Comparison of ENCODE assay signal across 16 cellular contexts in genomic region chr10:36178616-36179015, GRCh38.
DNase-seq lines count a peak whose midpoint lies in the region; TF ChIP-seq lines count a peak whose summit lies in the region.
"Had no signal": no experiment of that assay in that cellular context is flagged by ENCODE, and none has a peak within 500 bp of the region (broad histone marks: within the 10 kb centered on the region; RNA-seq: fewer than 3 reads in every experiment).

No MANE protein-coding gene starts in this region.

- H3K36me3 ChIP-seq in neural progenitor cell (no peaks in the 10 kb centered on the region), PC-9 (ENCODE audit: low read depth) (no peaks in the 10 kb centered on the region)
- H3K36me3 ChIP-seq: BLaER1 had no signal

- H4K20me1 ChIP-seq in neural progenitor cell (ENCODE audit: low read depth) (no peaks in the 10 kb centered on the region), PC-9 (ENCODE audit: insufficient read depth) (no peaks in the 10 kb centered on the region)
- H4K20me1 ChIP-seq: BLaER1 had no signal

- no peaks in the 10 kb centered on the region for H3K9me3 ChIP-seq in neural progenitor cell (ENCODE audit: low read depth)
- H3K9me3 ChIP-seq in PC-9 (ENCODE audit: insufficient read depth, low read depth), result no peaks in the 10 kb centered on the region
- H3K9me3 ChIP-seq: BLaER1, Caco-2 had no signal

- peak overlapping the region; percentile 46 for H3K4me3 Mint-ChIP-seq in neural progenitor cell
- H3K4me3 Mint-ChIP-seq: B cell; CD4-positive, CD25-positive, alpha-beta regulatory T cell; CD8-positive, alpha-beta T cell had no signal

- intact Hi-C loops in PC-9 (cut with micrococcal nuclease; ENCODE audit: unreplicated experiment), result no loop called here

- CTCF ChIA-PET in PC-9 (lab: Charles Lee), result no interaction called here

- DNase-seq in RPMI7951 (ENCODE audit: low read depth), result peak; percentile 49
- DNase-seq in choroid plexus epithelial cell (ENCODE audit: low read depth), result peak; percentile 55
- DNase-seq in neural progenitor cell (ENCODE audit: low spot score), result no peak
- DNase-seq in HUDEP-2 (lab: John Stamatoyannopoulos, UW; ENCODE audit: unreplicated experiment in 76 of 76), result no peak
- no peak for DNase-seq in PC-9
- DNase-seq in stimulated activated CD4-positive, alpha-beta T cell treated with anti-CD3 and anti-CD28 coated beads, Interleukin-15, amount 100 ng/mL, for 24 hours, result no peak
- DNase-seq: Caco-2; CD4-positive, CD25-positive, alpha-beta regulatory T cell; CD8-positive, alpha-beta T cell; DMS153; DND-41; H7; HCEC 1CT had no signal

- no peaks in the 10 kb centered on the region for H3K27me3 ChIP-seq in neural progenitor cell
- H3K27me3 ChIP-seq in PC-9 (ENCODE audit: insufficient read depth, low read depth), result no peaks in the 10 kb centered on the region
- H3K27me3 ChIP-seq: BLaER1 had no signal

- H3K9ac ChIP-seq in neural progenitor cell, result no peak overlapping the region
- H3K9ac ChIP-seq: BLaER1 had no signal

- H3K9me2 ChIP-seq in PC-9 (ENCODE audit: insufficient read depth), result no peaks in the 10 kb centered on the region

- H3F3A ChIP-seq in neural progenitor cell (ENCODE audit: low read depth), result no peaks in the 10 kb centered on the region
- no peaks in the 10 kb centered on the region for H3F3A ChIP-seq in PC-9 (ENCODE audit: insufficient read depth, low read depth)

- no peak overlapping the region for H3K27ac Mint-ChIP-seq in neural progenitor cell
- H3K27ac Mint-ChIP-seq: B cell; CD4-positive, CD25-positive, alpha-beta regulatory T cell; CD8-positive, alpha-beta T cell had no signal

- H3K4me1 Mint-ChIP-seq in neural progenitor cell, result peaks cover 22% of the 10 kb centered on the region
- H3K4me1 Mint-ChIP-seq: B cell; CD4-positive, CD25-positive, alpha-beta regulatory T cell had no signal

- H3K27ac ChIP-seq in neural progenitor cell, result no peak overlapping the region
- no peak overlapping the region for H3K27ac ChIP-seq in PC-9
- H3K27ac ChIP-seq: BLaER1, C4-2B had no signal

- H3K4me1 ChIP-seq in neural progenitor cell (no peaks in the 10 kb centered on the region), PC-9 (replicated peaks; ENCODE audit: insufficient read depth) (no peaks in the 10 kb centered on the region)
- H3K4me1 ChIP-seq: BLaER1, Caco-2 had no signal

- POLR2A ChIA-PET in PC-9 (lab: Charles Lee; ENCODE audit: unreplicated experiment), result no interaction called here

- TF ChIP-seq CTCF in choroid plexus epithelial cell (conservative IDR thresholded peaks at IDR 0.05; ENCODE audit: low read depth, low read length) (no peak), neural progenitor cell (IDR thresholded peaks at IDR 0.05) (no peak), PC-9 (conservative IDR thresholded peaks at IDR 0.05) (no peak)

- H3K4me2 ChIP-seq in neural progenitor cell (no peak overlapping the region), PC-9 (no peak overlapping the region)
- H3K4me2 ChIP-seq: BLaER1 had no signal

- no peak overlapping the region for H3K4me3 ChIP-seq in choroid plexus epithelial cell (ENCODE audit: low read depth, low read length)
- H3K4me3 ChIP-seq in neural progenitor cell, result no peak overlapping the region
- H3K4me3 ChIP-seq in PC-9, result no peak overlapping the region
- H3K4me3 ChIP-seq: BLaER1 had no signal

- H2AFZ ChIP-seq in neural progenitor cell (replicated peaks) (no peak overlapping the region), PC-9 (no peak overlapping the region)

- H3K9me3 Mint-ChIP-seq in neural progenitor cell, result no peaks in the 10 kb centered on the region

- H3K79me2 ChIP-seq in neural progenitor cell (ENCODE audit: low read depth) (no peaks in the 10 kb centered on the region), PC-9 (ENCODE audit: low read depth) (no peaks in the 10 kb centered on the region)

- BruUV-seq in PC-9 (replicated peaks; lab: Mats Ljungman, UMichigan), result no TSS peak

- H3K36me3 Mint-ChIP-seq in neural progenitor cell, result peaks cover 2% of the 10 kb centered on the region
- H3K36me3 Mint-ChIP-seq: CD4-positive, CD25-positive, alpha-beta regulatory T cell; CD8-positive, alpha-beta T cell had no signal

- peaks cover 2% of the 10 kb centered on the region for H3K27me3 Mint-ChIP-seq in neural progenitor cell (ENCODE audit: insufficient read depth, low read depth)
- H3K27me3 Mint-ChIP-seq: B cell; CD4-positive, CD25-positive, alpha-beta regulatory T cell had no signal

Comparison
In these comparisons a context has a peak if more than half of its experiments do, and no peak if none do; other contexts are left out.
1. DNase-seq: peak in RPMI7951 (single experiment) and choroid plexus epithelial cell (single experiment); none in neural progenitor cell (single experiment), HUDEP-2 (0 of 76), PC-9 (0 of 2) and stimulated activated CD4-positive, alpha-beta T cell treated with anti-CD3 and anti-CD28 coated beads, Interleukin-15, amount 100 ng/mL, for 24 hours (single experiment).